29 cellular contexts compared by ENCODE assay signal in the genomic region with DNA sequence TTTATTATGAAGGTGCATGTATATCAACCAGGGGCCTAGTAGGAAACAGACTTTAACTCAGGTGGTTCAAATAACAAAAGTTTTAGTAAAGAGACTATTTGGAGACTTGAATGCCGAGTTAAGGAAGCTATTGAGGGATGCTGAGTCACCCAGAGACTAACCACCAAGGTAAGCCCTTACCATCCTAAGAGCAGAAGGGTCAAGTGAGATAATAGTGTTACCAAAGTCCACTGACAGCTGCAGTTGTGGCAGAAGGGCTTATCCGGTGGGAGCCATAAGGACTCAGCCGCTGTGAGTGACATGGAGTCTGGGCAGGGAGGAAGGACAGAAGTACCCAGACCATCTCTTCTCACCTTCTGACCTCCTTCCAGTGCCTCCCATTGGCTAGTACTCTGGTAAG.
"Had no signal": no experiment of that assay in that cellular context is flagged by ENCODE, and none has a peak within 500 bp of the region (broad histone marks: within the 10 kb centered on the region; RNA-seq: fewer than 3 reads in every experiment).

No MANE protein-coding gene starts in this region.

- H3K4me3 ChIP-seq: coronary artery, dorsolateral prefrontal cortex had no signal

- DNase-seq: activated CD4-positive, alpha-beta memory T cell treated with anti-CD3 and anti-CD28 coated beads, Interleukin-2, amount 10 ng/mL, durations not matched to agents 7 days and 5 days; activated CD4-positive, alpha-beta T cell treated with anti-CD3 and anti-CD28 coated beads for 1 hour; activated CD4-positive, alpha-beta T cell treated with anti-CD3 and anti-CD28 coated beads for 4 hours; activated CD4-positive, alpha-beta T cell treated with anti-CD3 and anti-CD28 coated beads, Interleukin-2, amount 10 ng/mL, durations not matched to agents 7 days and 5 days; activated CD4-positive, alpha-beta T cell treated with anti-CD3 and anti-CD28 coated beads, Interleukin-2, amount 50 U/mL, for 4 hours; activated CD8-positive, alpha-beta memory T cell treated with anti-CD3 and anti-CD28 coated beads, Interleukin-2, amount 50 U/mL, for 48 hours; activated effector memory CD4-positive, alpha-beta T cell treated with Interleukin-2 at 50 U/mL for 16 hours; activated gamma-delta T cell treated with Interleukin-2 at 50 U/mL for 16 hours; activated naive CD4-positive, alpha-beta T cell treated with anti-CD3 and anti-CD28 coated beads, Interleukin-2, amount 50 U/mL, for 16 hours; activated naive CD4-positive, alpha-beta T cell treated with Interleukin-2 at 50 U/mL for 16 hours; activated T-cell treated with anti-CD3 and anti-CD28 coated beads for 4 hours; activated T-cell treated with anti-CD3 and anti-CD28 coated beads, Interleukin-2, amount 50 U/mL, for 24 hours; activated T-cell treated with anti-CD3 and anti-CD28 coated beads, Interleukin-2, amount 50 U/mL, for 72 hours; amniotic stem cell; anterior cingulate cortex; brain microvascular endothelial cell; dorsolateral prefrontal cortex; effector memory CD4-positive, alpha-beta T cell; endodermal cell; foreskin fibroblast; head of caudate nucleus; T-helper 2 cell had no signal

- H3K27ac ChIP-seq: brain microvascular endothelial cell, coronary artery, dorsolateral prefrontal cortex had no signal

- ATAC-seq: activated T-cell treated with anti-CD3 and anti-CD28 coated beads, Interleukin-2, amount 50 U/mL, for 72 hours; activated T-helper 17 cell treated with anti-CD3 and anti-CD28 coated beads, Interleukin-2, amount 50 U/mL, for 72 hours; esophagus mucosa; WTC11 had no signal

- H3K36me3 ChIP-seq: brain microvascular endothelial cell had no signal

- H3K27me3 ChIP-seq: brain microvascular endothelial cell had no signal

- FAIRE-seq: astrocyte, bronchial epithelial cell, frontal cortex had no signal
